In genomic region chr11:16179668-16180067, GRCh38 we compare ENCODE assay signal across 2 cellular contexts.
TF ChIP-seq lines count a peak whose summit lies in the region.

No MANE protein-coding gene starts in this region.

TF ChIP-seq in GM23338, 12 proteins besides CTCF, POLR2A, EP300 and RAD21 (continued from another document):
- TF ChIP-seq, protein P1, sequence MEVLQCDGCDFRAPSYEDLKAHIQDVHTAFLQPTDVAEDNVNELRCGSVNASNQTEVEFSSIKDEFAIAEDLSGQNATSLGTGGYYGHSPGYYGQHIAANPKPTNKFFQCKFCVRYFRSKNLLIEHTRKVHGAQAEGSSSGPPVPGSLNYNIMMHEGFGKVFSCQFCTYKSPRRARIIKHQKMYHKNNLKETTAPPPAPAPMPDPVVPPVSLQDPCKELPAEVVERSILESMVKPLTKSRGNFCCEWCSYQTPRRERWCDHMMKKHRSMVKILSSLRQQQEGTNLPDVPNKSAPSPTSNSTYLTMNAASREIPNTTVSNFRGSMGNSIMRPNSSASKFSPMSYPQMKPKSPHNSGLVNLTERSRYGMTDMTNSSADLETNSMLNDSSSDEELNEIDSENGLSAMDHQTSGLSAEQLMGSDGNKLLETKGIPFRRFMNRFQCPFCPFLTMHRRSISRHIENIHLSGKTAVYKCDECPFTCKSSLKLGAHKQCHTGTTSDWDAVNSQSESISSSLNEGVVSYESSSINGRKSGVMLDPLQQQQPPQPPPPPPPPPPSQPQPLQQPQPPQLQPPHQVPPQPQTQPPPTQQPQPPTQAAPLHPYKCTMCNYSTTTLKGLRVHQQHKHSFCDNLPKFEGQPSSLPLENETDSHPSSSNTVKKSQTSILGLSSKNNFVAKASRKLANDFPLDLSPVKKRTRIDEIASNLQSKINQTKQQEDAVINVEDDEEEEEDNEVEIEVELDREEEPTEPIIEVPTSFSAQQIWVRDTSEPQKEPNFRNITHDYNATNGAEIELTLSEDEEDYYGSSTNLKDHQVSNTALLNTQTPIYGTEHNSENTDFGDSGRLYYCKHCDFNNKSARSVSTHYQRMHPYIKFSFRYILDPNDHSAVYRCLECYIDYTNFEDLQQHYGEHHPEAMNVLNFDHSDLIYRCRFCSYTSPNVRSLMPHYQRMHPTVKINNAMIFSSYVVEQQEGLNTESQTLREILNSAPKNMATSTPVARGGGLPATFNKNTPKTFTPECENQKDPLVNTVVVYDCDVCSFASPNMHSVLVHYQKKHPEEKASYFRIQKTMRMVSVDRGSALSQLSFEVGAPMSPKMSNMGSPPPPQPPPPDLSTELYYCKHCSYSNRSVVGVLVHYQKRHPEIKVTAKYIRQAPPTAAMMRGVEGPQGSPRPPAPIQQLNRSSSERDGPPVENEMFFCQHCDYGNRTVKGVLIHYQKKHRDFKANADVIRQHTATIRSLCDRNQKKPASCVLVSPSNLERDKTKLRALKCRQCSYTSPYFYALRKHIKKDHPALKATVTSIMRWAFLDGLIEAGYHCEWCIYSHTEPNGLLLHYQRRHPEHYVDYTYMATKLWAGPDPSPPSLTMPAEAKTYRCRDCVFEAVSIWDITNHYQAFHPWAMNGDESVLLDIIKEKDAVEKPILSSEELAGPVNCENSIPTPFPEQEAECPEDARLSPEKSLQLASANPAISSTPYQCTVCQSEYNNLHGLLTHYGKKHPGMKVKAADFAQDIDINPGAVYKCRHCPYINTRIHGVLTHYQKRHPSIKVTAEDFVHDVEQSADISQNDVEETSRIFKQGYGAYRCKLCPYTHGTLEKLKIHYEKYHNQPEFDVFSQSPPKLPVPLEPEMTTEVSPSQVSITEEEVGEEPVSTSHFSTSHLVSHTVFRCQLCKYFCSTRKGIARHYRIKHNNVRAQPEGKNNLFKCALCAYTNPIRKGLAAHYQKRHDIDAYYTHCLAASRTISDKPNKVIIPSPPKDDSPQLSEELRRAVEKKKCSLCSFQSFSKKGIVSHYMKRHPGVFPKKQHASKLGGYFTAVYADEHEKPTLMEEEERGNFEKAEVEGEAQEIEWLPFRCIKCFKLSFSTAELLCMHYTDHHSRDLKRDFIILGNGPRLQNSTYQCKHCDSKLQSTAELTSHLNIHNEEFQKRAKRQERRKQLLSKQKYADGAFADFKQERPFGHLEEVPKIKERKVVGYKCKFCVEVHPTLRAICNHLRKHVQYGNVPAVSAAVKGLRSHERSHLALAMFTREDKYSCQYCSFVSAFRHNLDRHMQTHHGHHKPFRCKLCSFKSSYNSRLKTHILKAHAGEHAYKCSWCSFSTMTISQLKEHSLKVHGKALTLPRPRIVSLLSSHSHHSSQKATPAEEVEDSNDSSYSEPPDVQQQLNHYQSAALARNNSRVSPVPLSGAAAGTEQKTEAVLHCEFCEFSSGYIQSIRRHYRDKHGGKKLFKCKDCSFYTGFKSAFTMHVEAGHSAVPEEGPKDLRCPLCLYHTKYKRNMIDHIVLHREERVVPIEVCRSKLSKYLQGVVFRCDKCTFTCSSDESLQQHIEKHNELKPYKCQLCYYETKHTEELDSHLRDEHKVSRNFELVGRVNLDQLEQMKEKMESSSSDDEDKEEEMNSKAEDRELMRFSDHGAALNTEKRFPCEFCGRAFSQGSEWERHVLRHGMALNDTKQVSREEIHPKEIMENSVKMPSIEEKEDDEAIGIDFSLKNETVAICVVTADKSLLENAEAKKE (CRISPR knock-in tag; IDR thresholded peaks at IDR 0.05) = no peak
- TF ChIP-seq EZH2phosphoT487 (IDR thresholded peaks at IDR 0.05; ENCODE audit: unreplicated experiment) = no peak
- no peak for TF ChIP-seq JUNB (IDR thresholded peaks at IDR 0.05; ENCODE audit: unreplicated experiment)
- no peak for TF ChIP-seq STAT1 (IDR thresholded peaks at IDR 0.05; ENCODE audit: unreplicated experiment)
- no peak for TF ChIP-seq POLR2AphosphoS5 (IDR thresholded peaks at IDR 0.05; ENCODE audit: low read depth)

TF ChIP-seq in WTC11, 78 proteins besides CTCF, POLR2A, EP300 and RAD21 (continued from another document):
- TF ChIP-seq, protein P2, sequence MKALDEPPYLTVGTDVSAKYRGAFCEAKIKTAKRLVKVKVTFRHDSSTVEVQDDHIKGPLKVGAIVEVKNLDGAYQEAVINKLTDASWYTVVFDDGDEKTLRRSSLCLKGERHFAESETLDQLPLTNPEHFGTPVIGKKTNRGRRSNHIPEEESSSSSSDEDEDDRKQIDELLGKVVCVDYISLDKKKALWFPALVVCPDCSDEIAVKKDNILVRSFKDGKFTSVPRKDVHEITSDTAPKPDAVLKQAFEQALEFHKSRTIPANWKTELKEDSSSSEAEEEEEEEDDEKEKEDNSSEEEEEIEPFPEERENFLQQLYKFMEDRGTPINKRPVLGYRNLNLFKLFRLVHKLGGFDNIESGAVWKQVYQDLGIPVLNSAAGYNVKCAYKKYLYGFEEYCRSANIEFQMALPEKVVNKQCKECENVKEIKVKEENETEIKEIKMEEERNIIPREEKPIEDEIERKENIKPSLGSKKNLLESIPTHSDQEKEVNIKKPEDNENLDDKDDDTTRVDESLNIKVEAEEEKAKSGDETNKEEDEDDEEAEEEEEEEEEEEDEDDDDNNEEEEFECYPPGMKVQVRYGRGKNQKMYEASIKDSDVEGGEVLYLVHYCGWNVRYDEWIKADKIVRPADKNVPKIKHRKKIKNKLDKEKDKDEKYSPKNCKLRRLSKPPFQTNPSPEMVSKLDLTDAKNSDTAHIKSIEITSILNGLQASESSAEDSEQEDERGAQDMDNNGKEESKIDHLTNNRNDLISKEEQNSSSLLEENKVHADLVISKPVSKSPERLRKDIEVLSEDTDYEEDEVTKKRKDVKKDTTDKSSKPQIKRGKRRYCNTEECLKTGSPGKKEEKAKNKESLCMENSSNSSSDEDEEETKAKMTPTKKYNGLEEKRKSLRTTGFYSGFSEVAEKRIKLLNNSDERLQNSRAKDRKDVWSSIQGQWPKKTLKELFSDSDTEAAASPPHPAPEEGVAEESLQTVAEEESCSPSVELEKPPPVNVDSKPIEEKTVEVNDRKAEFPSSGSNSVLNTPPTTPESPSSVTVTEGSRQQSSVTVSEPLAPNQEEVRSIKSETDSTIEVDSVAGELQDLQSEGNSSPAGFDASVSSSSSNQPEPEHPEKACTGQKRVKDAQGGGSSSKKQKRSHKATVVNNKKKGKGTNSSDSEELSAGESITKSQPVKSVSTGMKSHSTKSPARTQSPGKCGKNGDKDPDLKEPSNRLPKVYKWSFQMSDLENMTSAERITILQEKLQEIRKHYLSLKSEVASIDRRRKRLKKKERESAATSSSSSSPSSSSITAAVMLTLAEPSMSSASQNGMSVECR (CRISPR knock-in tag; IDR thresholded peaks at IDR 0.05; ENCODE audit: borderline replicate concordance) = no peak
- no peak for TF ChIP-seq ATF3 (CRISPR knock-in tag; conservative IDR thresholded peaks at IDR 0.05)
- no peak for TF ChIP-seq ZNF671 (CRISPR knock-in tag; IDR thresholded peaks at IDR 0.05)
- no peak for TF ChIP-seq NFE2L1 (CRISPR knock-in tag; IDR thresholded peaks at IDR 0.05)
- TF ChIP-seq, protein P3, sequence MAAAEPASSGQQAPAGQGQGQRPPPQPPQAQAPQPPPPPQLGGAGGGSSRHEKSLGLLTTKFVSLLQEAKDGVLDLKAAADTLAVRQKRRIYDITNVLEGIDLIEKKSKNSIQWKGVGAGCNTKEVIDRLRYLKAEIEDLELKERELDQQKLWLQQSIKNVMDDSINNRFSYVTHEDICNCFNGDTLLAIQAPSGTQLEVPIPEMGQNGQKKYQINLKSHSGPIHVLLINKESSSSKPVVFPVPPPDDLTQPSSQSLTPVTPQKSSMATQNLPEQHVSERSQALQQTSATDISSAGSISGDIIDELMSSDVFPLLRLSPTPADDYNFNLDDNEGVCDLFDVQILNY (CRISPR knock-in tag; IDR thresholded peaks at IDR 0.05) = no peak
- no peak for TF ChIP-seq NR1H2 (CRISPR knock-in tag; IDR thresholded peaks at IDR 0.05)
- TF ChIP-seq EMX1 (CRISPR knock-in tag; IDR thresholded peaks at IDR 0.05) = no peak
- no peak for TF ChIP-seq PREB (CRISPR knock-in tag; IDR thresholded peaks at IDR 0.05; ENCODE audit: borderline replicate concordance)
TF ChIP-seq in WTC11: peak in this region for 0.
